ENCODE assay signal across 10 cellular contexts in the genomic region with DNA sequence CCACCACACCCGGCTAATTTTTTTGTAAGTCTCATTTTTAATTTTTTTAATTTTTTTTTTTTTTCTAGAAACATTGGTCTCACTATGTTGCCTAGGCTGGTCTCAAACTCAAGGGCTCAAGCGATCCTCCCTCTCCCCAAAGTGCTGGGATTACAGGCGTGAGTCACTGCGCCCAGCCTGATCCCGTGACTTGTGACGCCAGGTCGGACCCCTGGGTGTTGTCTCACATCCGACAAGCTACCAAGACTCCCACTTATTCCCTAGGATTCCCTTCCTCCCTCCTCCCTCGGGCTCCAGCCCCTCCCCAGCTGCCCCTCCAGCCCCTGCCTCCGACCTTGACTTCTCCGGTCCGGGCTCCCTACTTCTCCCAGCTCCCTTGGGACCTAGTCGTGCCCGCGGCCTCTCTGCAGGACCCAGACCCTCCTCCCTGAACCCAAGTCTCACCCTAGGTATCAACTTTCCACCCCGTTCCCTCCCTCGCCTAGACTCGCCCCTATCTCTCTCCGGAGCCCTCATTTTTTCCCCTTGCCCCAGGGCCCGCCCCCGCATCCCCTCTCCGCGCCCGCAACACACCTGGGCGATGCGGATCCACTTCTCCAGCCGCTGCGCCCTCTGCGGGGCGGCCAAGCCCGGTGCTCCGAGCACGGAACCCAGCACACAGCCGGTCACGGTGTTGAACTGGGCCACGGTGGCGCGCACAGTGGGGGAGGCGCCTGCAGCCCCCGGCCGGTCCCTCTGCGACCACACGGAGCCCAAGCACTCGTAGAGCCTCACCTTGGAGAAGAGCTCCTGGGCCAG. TPM values are rescaled to one million over a fixed set of nuclear protein-coding genes. Genes with fewer than 3 reads are reported as not detected.
A peak's percentile ranks its signal among the peaks of the same experiment; 100 is the strongest.
DNase-seq lines count a peak whose midpoint lies in the region; ATAC-seq and TF ChIP-seq lines count a peak whose summit lies in the region.
"Had no signal": no experiment of that assay in that cellular context is flagged by ENCODE, and none has a peak within 500 bp of the region (broad histone marks: within the 10 kb centered on the region; RNA-seq: fewer than 3 reads in every experiment).

No MANE protein-coding gene starts in this region.

- no peaks in the 10 kb centered on the region for H3K4me1 ChIP-seq in upper lobe of right lung

- no peaks in the 10 kb centered on the region for H3K9me3 Mint-ChIP-seq in activated naive CD8-positive, alpha-beta T cell treated with anti-CD3 and anti-CD28 coated beads, Interleukin-2, amount 50 U/mL, for 24 hours
- H3K9me3 Mint-ChIP-seq: dendritic cell treated with granulocyte-macrophage colony-stimulating factor and Interleukin-4, amounts not matched to agents 40 ng/mL and 50 ng/mL, for 4 days had no signal

- H3K4me1 Mint-ChIP-seq in activated naive CD8-positive, alpha-beta T cell treated with anti-CD3 and anti-CD28 coated beads, Interleukin-2, amount 50 U/mL, for 24 hours = peaks cover 2% of the 10 kb centered on the region

- H3K4me3 ChIP-seq in upper lobe of right lung = no peak overlapping the region

- no peaks in the 10 kb centered on the region for H3K36me3 Mint-ChIP-seq in activated naive CD8-positive, alpha-beta T cell treated with anti-CD3 and anti-CD28 coated beads, Interleukin-2, amount 50 U/mL, for 24 hours (ENCODE audit: low read depth)

- H3K36me3 ChIP-seq in upper lobe of right lung = no peaks in the 10 kb centered on the region

- no peak for DNase-seq in Right ventricle myocardium inferior (ENCODE audit: missing footprints)
- DNase-seq in cardiac septum (ENCODE audit: low spot score) = no peak
- DNase-seq in activated naive CD8-positive, alpha-beta T cell treated with anti-CD3 and anti-CD28 coated beads, Interleukin-2, amount 50 U/mL, for 24 hours = peak; percentile 61
- DNase-seq in islet precursor cell = peak; percentile 67
- no peak for DNase-seq in upper lobe of right lung
- DNase-seq in 8988T = no peak
- DNase-seq in DMS 273 (lab: John Stamatoyannopoulos, UW; ENCODE audit: unreplicated experiment) = no peak
- DNase-seq: NCI-H446 had no signal

- ATAC-seq in Right ventricle myocardium inferior = peak; percentile 70
- ATAC-seq in activated naive CD8-positive, alpha-beta T cell treated with anti-CD3 and anti-CD28 coated beads, Interleukin-2, amount 50 U/mL, for 24 hours = peak; percentile 61
- peak; percentile 51 for ATAC-seq in upper lobe of right lung
- no peak for ATAC-seq in HG03520 (IDR thresholded peaks at IDR 0.05; ENCODE audit: unreplicated experiment)

- H3K27me3 ChIP-seq in upper lobe of right lung = no peaks in the 10 kb centered on the region

- H3K27ac ChIP-seq in upper lobe of right lung = no peak overlapping the region

- intact Hi-C loops in Right ventricle myocardium inferior (cut with DNase I) (no loop called here), cardiac septum (cut with DNase I) (no loop called here), upper lobe of right lung (cut with DNase I) (no loop called here)

- no peak for TF ChIP-seq CTCF in upper lobe of right lung (IDR thresholded peaks at IDR 0.05)

- H3K27me3 Mint-ChIP-seq in activated naive CD8-positive, alpha-beta T cell treated with anti-CD3 and anti-CD28 coated beads, Interleukin-2, amount 50 U/mL, for 24 hours = peaks cover 28% of the 10 kb centered on the region

- no peaks in the 10 kb centered on the region for H3K9me3 ChIP-seq in upper lobe of right lung

- no peak overlapping the region for H3K27ac Mint-ChIP-seq in activated naive CD8-positive, alpha-beta T cell treated with anti-CD3 and anti-CD28 coated beads, Interleukin-2, amount 50 U/mL, for 24 hours
- H3K27ac Mint-ChIP-seq: dendritic cell treated with granulocyte-macrophage colony-stimulating factor and Interleukin-4, amounts not matched to agents 40 ng/mL and 50 ng/mL, for 4 days had no signal

- H3K4me3 Mint-ChIP-seq in activated naive CD8-positive, alpha-beta T cell treated with anti-CD3 and anti-CD28 coated beads, Interleukin-2, amount 50 U/mL, for 24 hours = no peak overlapping the region
- H3K4me3 Mint-ChIP-seq: dendritic cell treated with granulocyte-macrophage colony-stimulating factor and Interleukin-4, amounts not matched to agents 40 ng/mL and 50 ng/mL, for 4 days had no signal

RNA-seq across cellular contexts. Expression of gene RGL3, which starts 13.1 kb away (rescaled TPM):
- total RNA-seq in Right ventricle myocardium inferior (10.5 TPM), cardiac septum (5.8 TPM), upper lobe of right lung (54.6 TPM)

RNA-seq across cellular contexts. Expression of gene EPOR, which starts 21.9 kb away (rescaled TPM):
- total RNA-seq in Right ventricle myocardium inferior (8.4 TPM), cardiac septum (5.6 TPM), upper lobe of right lung (20.4 TPM)

RNA-seq across cellular contexts. Expression of gene ODAD3, which starts 28.9 kb away (rescaled TPM):
- total RNA-seq in Right ventricle myocardium inferior (0.68 TPM), cardiac septum (0.43 TPM), upper lobe of right lung (0.49 TPM)

RNA-seq across cellular contexts. Expression of gene PRKCSH, which starts 29.4 kb away (rescaled TPM):
- total RNA-seq in Right ventricle myocardium inferior (123 TPM), cardiac septum (100 TPM), upper lobe of right lung (293 TPM)

RNA-seq across cellular contexts. Expression of gene SWSAP1, which starts 31.6 kb away (rescaled TPM):
- total RNA-seq in Right ventricle myocardium inferior = 1.9 TPM
- 1.3 TPM for total RNA-seq in cardiac septum
- total RNA-seq in upper lobe of right lung = 3.2 TPM

Comparison
In these comparisons a context has a peak if more than half of its experiments do, and no peak if none do; other contexts are left out.
1. DNase-seq: peak in activated naive CD8-positive, alpha-beta T cell treated with anti-CD3 and anti-CD28 coated beads, Interleukin-2, amount 50 U/mL, for 24 hours (single experiment) and islet precursor cell (single experiment); none in Right ventricle myocardium inferior (single experiment), cardiac septum (single experiment), upper lobe of right lung (single experiment), 8988T (single experiment) and DMS 273 (single experiment).